ENCODE assay signal across 1 cellular context in genomic region chr10:44300666-44301649, GRCh38.
TF ChIP-seq lines count a peak whose summit lies in the region.

No MANE protein-coding gene starts in this region.

TF ChIP-seq in HEK293, 187 proteins besides CTCF, POLR2A, EP300 and RAD21 (continued from another document):
- TF ChIP-seq ZNF660 (tag by site-specific recombination; IDR thresholded peaks at IDR 0.05) (peak; percentile 78; the same call in 1 of the 2 replicates), ZNF335 (tag by site-specific recombination; conservative IDR thresholded peaks at IDR 0.05) (peak; percentile 55), ZNF558 (tag by site-specific recombination; IDR thresholded peaks at IDR 0.05) (peak; percentile 44), SP2 (tag by site-specific recombination; IDR thresholded peaks at IDR 0.05) (0 out of 2 replicates have a peak, but pooled peaks have one; percentile 10), ZNF488 (tag by site-specific recombination; IDR thresholded peaks at IDR 0.05) (no peak), TSHZ1 (tag by site-specific recombination; IDR thresholded peaks at IDR 0.05; ENCODE audit: borderline replicate concordance) (peak; percentile 91), ZNF76 (tag by site-specific recombination; IDR thresholded peaks at IDR 0.05; ENCODE audit: borderline replicate concordance, low read depth) (no peak), ZEB2 (tag by site-specific recombination; IDR thresholded peaks at IDR 0.05) (peak; percentile 97), ZBTB21 (tag by site-specific recombination; IDR thresholded peaks at IDR 0.05) (peak; percentile 78), ZNF10 (tag by site-specific recombination; IDR thresholded peaks at IDR 0.05) (peak; percentile 59; the same call in 1 of the 2 replicates), ZNF157 (tag by site-specific recombination; IDR thresholded peaks at IDR 0.05) (no peak), PRDM1 (tag by site-specific recombination; IDR thresholded peaks at IDR 0.05) (peak; percentile 70; the same call in 1 of the 2 replicates), ZBTB17 (tag by site-specific recombination; IDR thresholded peaks at IDR 0.05) (peak; percentile 77), ZNF449 (tag by site-specific recombination; IDR thresholded peaks at IDR 0.05) (no peak), ZNF843 (tag by site-specific recombination; IDR thresholded peaks at IDR 0.05) (peak; percentile 70), ZSCAN4 (tag by site-specific recombination; IDR thresholded peaks at IDR 0.05) (peak; percentile 61; the same call in 1 of the 2 replicates), OSR2 (tag by site-specific recombination; IDR thresholded peaks at IDR 0.05) (peak; percentile 94), ZNF292 (tag by site-specific recombination; IDR thresholded peaks at IDR 0.05; ENCODE audit: borderline replicate concordance, low read depth) (no peak), BCL11A (tag by site-specific recombination; IDR thresholded peaks at IDR 0.05; ENCODE audit: low read depth) (peak; percentile 51; the same call in 1 of the 2 replicates), ZFHX2 (tag by site-specific recombination; conservative IDR thresholded peaks at IDR 0.05) (no peak; the same call in 1 of the 2 replicates), MEIS1 (CRISPR knock-in tag; IDR thresholded peaks at IDR 0.05; ENCODE audit: borderline replicate concordance) (peak; percentile 86; the same call in 1 of the 2 replicates), ZNF433 (tag by site-specific recombination; IDR thresholded peaks at IDR 0.05; ENCODE audit: low read depth) (no peak), ZNF280D (tag by site-specific recombination; IDR thresholded peaks at IDR 0.05) (peak; percentile 61), ZNF510 (tag by site-specific recombination; IDR thresholded peaks at IDR 0.05; ENCODE audit: insufficient replicate concordance) (peak; percentile 8), ZBTB8A (tag by site-specific recombination; IDR thresholded peaks at IDR 0.05) (peak; percentile 53), ZNF37A (tag by site-specific recombination; IDR thresholded peaks at IDR 0.05) (0 out of 2 replicates have a peak, but pooled peaks have one; percentile 9), ZNF777 (tag by site-specific recombination; IDR thresholded peaks at IDR 0.05; ENCODE audit: borderline replicate concordance) (no peak), ZNF624 (tag by site-specific recombination; IDR thresholded peaks at IDR 0.05) (no peak), ZNF626 (tag by site-specific recombination; IDR thresholded peaks at IDR 0.05) (no peak), ZNF184 (tag by site-specific recombination; IDR thresholded peaks at IDR 0.05) (peak; percentile 76), ZNF23 (tag by site-specific recombination; IDR thresholded peaks at IDR 0.05; ENCODE audit: borderline replicate concordance) (no peak)
